Comparison of ENCODE assay signal across 23 cellular contexts in genomic region chr3:136631424-136631823, GRCh38.
DNase-seq lines count a peak whose midpoint lies in the region; ATAC-seq and TF ChIP-seq lines count a peak whose summit lies in the region.
"Had no signal": no experiment of that assay in that cellular context is flagged by ENCODE, and none has a peak within 500 bp of the region (broad histone marks: within the 10 kb centered on the region; RNA-seq: fewer than 3 reads in every experiment).

No MANE protein-coding gene starts in this region.

- no peak for DNase-seq in activated naive CD8-positive, alpha-beta T cell treated with anti-CD3 and anti-CD28 coated beads, Interleukin-2, amount 50 U/mL, for 24 hours
- no peak for DNase-seq in activated naive CD8-positive, alpha-beta T cell treated with anti-CD3 and anti-CD28 coated beads for 36 hours
- DNase-seq in left lobe of liver (ENCODE audit: low spot score): no peak
- DNase-seq in NCI-H1694 treated with DMSO at 0.1 percent for 48 hours (lab: John Stamatoyannopoulos, UW): no peak
- no peak for DNase-seq in ACHN
- DNase-seq in T-helper 2 cell treated with Interferon-gamma antibody and Interleukin-4, amounts not matched to agents 5 μg/mL and 100 μg/mL, for 36 hours (ENCODE audit: low spot score): no peak
- no peak for DNase-seq in activated CD8-positive, alpha-beta memory T cell treated with anti-CD3 and anti-CD28 coated beads, Interleukin-2, amount 50 U/mL, for 4 hours
- DNase-seq: 8988T; CD4-positive, CD25-positive, alpha-beta regulatory T cell; COR-L47; H7; KG1; NCI-H1092 treated with DMSO at 0.1 percent for 48 hours; NCI-H1436 treated with DMSO at 0.1 percent for 48 hours; NCI-H2029; NCI-H2227 treated with DMSO at 0.1 percent for 48 hours; NCI-H510A; NCI-H748 treated with DMSO at 0.1 percent for 48 hours; SIG-M5; SK-N-SH had no signal

- no peak for ATAC-seq in activated naive CD8-positive, alpha-beta T cell treated with anti-CD3 and anti-CD28 coated beads, Interleukin-2, amount 50 U/mL, for 24 hours
- peak; percentile 29 for ATAC-seq in left lobe of liver
- ATAC-seq: HepG2 had no signal

- peaks cover 55% of the 10 kb centered on the region for H3K36me3 Mint-ChIP-seq in activated naive CD8-positive, alpha-beta T cell treated with anti-CD3 and anti-CD28 coated beads, Interleukin-2, amount 50 U/mL, for 24 hours (ENCODE audit: low read depth)
- H3K36me3 Mint-ChIP-seq in activated naive CD8-positive, alpha-beta T cell treated with anti-CD3 and anti-CD28 coated beads for 36 hours: peaks cover 43% of the 10 kb centered on the region
- H3K36me3 Mint-ChIP-seq in T-helper 2 cell treated with Interferon-gamma antibody and Interleukin-4, amounts not matched to agents 5 μg/mL and 100 μg/mL, for 36 hours (ENCODE audit: low read depth): peaks cover 36% of the 10 kb centered on the region

- H3K27me3 Mint-ChIP-seq in activated naive CD8-positive, alpha-beta T cell treated with anti-CD3 and anti-CD28 coated beads, Interleukin-2, amount 50 U/mL, for 24 hours: no peaks in the 10 kb centered on the region
- H3K27me3 Mint-ChIP-seq in activated naive CD8-positive, alpha-beta T cell treated with anti-CD3 and anti-CD28 coated beads for 36 hours: no peaks in the 10 kb centered on the region
- H3K27me3 Mint-ChIP-seq in T-helper 2 cell treated with Interferon-gamma antibody and Interleukin-4, amounts not matched to agents 5 μg/mL and 100 μg/mL, for 36 hours (ENCODE audit: low read depth): no peaks in the 10 kb centered on the region
- H3K27me3 Mint-ChIP-seq: B cell; CD4-positive, CD25-positive, alpha-beta regulatory T cell had no signal

- peak overlapping the region; percentile 33 for H3K27ac Mint-ChIP-seq in activated naive CD8-positive, alpha-beta T cell treated with anti-CD3 and anti-CD28 coated beads, Interleukin-2, amount 50 U/mL, for 24 hours
- H3K27ac Mint-ChIP-seq in activated naive CD8-positive, alpha-beta T cell treated with anti-CD3 and anti-CD28 coated beads for 36 hours: no peak overlapping the region
- no peak overlapping the region for H3K27ac Mint-ChIP-seq in T-helper 2 cell treated with Interferon-gamma antibody and Interleukin-4, amounts not matched to agents 5 μg/mL and 100 μg/mL, for 36 hours
- H3K27ac Mint-ChIP-seq: B cell had no signal

- no peak for TF ChIP-seq CTCF in VCaP (conservative IDR thresholded peaks at IDR 0.05)

- peak overlapping the region; percentile 69 for H3K27ac ChIP-seq in VCaP

- in situ Hi-C loops in ACHN (cut with HindIII; ENCODE audit: low pct_ligation_motif_present, low pct_unique_long_range_greater_than_20kb, low sequenced_read_pairs): no loop called here

- peaks cover 17% of the 10 kb centered on the region for H3K9me3 Mint-ChIP-seq in activated naive CD8-positive, alpha-beta T cell treated with anti-CD3 and anti-CD28 coated beads, Interleukin-2, amount 50 U/mL, for 24 hours
- H3K9me3 Mint-ChIP-seq in activated naive CD8-positive, alpha-beta T cell treated with anti-CD3 and anti-CD28 coated beads for 36 hours: peaks cover 15% of the 10 kb centered on the region
- H3K9me3 Mint-ChIP-seq in T-helper 2 cell treated with Interferon-gamma antibody and Interleukin-4, amounts not matched to agents 5 μg/mL and 100 μg/mL, for 36 hours: peaks cover 25% of the 10 kb centered on the region

- H3K4me3 Mint-ChIP-seq in activated naive CD8-positive, alpha-beta T cell treated with anti-CD3 and anti-CD28 coated beads, Interleukin-2, amount 50 U/mL, for 24 hours: no peak overlapping the region
- H3K4me3 Mint-ChIP-seq in activated naive CD8-positive, alpha-beta T cell treated with anti-CD3 and anti-CD28 coated beads for 36 hours: no peak overlapping the region
- H3K4me3 Mint-ChIP-seq in T-helper 2 cell treated with Interferon-gamma antibody and Interleukin-4, amounts not matched to agents 5 μg/mL and 100 μg/mL, for 36 hours: no peak overlapping the region
- H3K4me3 Mint-ChIP-seq: B cell; CD4-positive, CD25-positive, alpha-beta regulatory T cell had no signal

- H3K4me1 Mint-ChIP-seq in activated naive CD8-positive, alpha-beta T cell treated with anti-CD3 and anti-CD28 coated beads, Interleukin-2, amount 50 U/mL, for 24 hours: peaks cover 36% of the 10 kb centered on the region
- peaks cover 25% of the 10 kb centered on the region for H3K4me1 Mint-ChIP-seq in activated naive CD8-positive, alpha-beta T cell treated with anti-CD3 and anti-CD28 coated beads for 36 hours
- H3K4me1 Mint-ChIP-seq in T-helper 2 cell treated with Interferon-gamma antibody and Interleukin-4, amounts not matched to agents 5 μg/mL and 100 μg/mL, for 36 hours (ENCODE audit: low read depth): peaks cover 7% of the 10 kb centered on the region
